Comparison of ENCODE assay signal across 1 cellular context in the genomic region with DNA sequence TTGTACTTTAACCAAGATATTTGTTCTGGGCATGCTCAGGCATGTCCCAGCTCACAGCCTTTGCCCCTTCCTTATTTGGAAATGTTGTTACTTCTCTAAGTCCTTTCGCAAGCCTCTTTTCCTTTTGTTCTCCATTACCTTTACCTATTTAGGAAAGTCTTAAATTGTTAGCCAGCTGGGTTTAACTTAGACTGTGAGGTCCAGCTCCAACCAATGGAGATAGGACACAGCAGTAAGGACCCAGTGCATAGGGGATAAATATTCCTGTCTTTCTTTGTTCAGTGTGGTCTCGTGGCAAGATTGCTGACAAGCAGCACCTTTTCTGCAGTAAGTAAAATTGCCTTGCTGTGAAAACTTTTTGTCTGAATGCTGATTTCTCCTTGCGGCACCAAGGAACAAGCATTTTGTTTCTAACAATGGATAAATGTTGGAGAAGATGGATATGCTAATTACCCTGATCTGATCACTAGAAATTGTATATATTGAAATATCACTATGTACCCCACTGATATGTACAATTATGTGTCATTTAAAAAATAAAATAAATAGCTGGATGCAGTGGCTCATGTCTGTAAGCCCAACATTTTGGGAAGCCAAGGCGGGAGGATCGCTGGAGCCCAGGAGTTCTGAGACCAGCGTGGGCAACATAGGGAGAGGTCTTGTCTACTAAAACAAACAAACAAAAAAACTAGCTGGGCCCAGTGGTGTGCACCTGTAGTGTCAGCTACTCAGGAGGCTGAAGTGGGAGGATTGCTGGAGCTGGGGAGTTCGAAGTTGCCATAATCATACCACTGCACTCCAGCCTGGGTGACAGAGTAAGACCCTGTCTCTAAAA.
TF ChIP-seq lines count a peak whose summit lies in the region.

No MANE protein-coding gene starts in this region.

TF ChIP-seq in IMR-90, 13 proteins besides CTCF, POLR2A, EP300 and RAD21 (continued from another document):
- TF ChIP-seq CHD1 (IDR thresholded peaks at IDR 0.05; ENCODE audit: low read depth, low read length) = no peak
- TF ChIP-seq, protein P1, sequence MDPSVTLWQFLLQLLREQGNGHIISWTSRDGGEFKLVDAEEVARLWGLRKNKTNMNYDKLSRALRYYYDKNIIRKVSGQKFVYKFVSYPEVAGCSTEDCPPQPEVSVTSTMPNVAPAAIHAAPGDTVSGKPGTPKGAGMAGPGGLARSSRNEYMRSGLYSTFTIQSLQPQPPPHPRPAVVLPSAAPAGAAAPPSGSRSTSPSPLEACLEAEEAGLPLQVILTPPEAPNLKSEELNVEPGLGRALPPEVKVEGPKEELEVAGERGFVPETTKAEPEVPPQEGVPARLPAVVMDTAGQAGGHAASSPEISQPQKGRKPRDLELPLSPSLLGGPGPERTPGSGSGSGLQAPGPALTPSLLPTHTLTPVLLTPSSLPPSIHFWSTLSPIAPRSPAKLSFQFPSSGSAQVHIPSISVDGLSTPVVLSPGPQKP (IDR thresholded peaks at IDR 0.05; ENCODE audit: borderline replicate concordance, low read depth, low read length) = no peak
